Comparison of ENCODE assay signal across 13 cellular contexts in genomic region chr15:74866090-74866489, GRCh38. TPM values are rescaled to one million over a fixed set of nuclear protein-coding genes. Genes with fewer than 3 reads are reported as not detected.
A peak's percentile ranks its signal among the peaks of the same experiment; 100 is the strongest.
DNase-seq lines count a peak whose midpoint lies in the region; ATAC-seq and TF ChIP-seq lines count a peak whose summit lies in the region.
"Had no signal": no experiment of that assay in that cellular context is flagged by ENCODE, and none has a peak within 500 bp of the region (broad histone marks: within the 10 kb centered on the region; RNA-seq: fewer than 3 reads in every experiment).

No MANE protein-coding gene starts in this region.

- TF ChIP-seq POLR2A in suprapubic skin (IDR thresholded peaks at IDR 0.05) = no peak

- no peak for TF ChIP-seq CTCF in suprapubic skin (IDR thresholded peaks at IDR 0.05)
- TF ChIP-seq CTCF in GM13977 (IDR thresholded peaks at IDR 0.05; ENCODE audit: extremely low read depth, insufficient read depth, missing control alignments) = no peak

- H3K4me1 ChIP-seq in right cardiac atrium (ENCODE audit: control insufficient read depth, insufficient read depth, low read length) = peaks cover 11% of the 10 kb centered on the region
- peaks cover 81% of the 10 kb centered on the region for H3K4me1 ChIP-seq in suprapubic skin

- intact Hi-C loops in activated CD4-positive, alpha-beta memory T cell treated with anti-CD3 and anti-CD28 coated beads for 36 hours (cut with micrococcal nuclease) = no loop called here
- intact Hi-C loops in right cardiac atrium (cut with DNase I) = no loop called here

- peak overlapping the region; percentile 83 for H3K27ac Mint-ChIP-seq in activated naive CD8-positive, alpha-beta T cell
- H3K27ac Mint-ChIP-seq in activated naive CD8-positive, alpha-beta T cell treated with anti-CD3 and anti-CD28 coated beads, Interleukin-2, amount 50 U/mL, for 24 hours = no peak overlapping the region
- H3K27ac Mint-ChIP-seq in activated CD4-positive, alpha-beta memory T cell treated with anti-CD3 and anti-CD28 coated beads for 36 hours = peak overlapping the region; percentile 44

- no peak for ATAC-seq in activated naive CD8-positive, alpha-beta T cell treated with anti-CD3 and anti-CD28 coated beads, Interleukin-2, amount 50 U/mL, for 24 hours
- ATAC-seq in right cardiac atrium (no peak), HG02852 (IDR thresholded peaks at IDR 0.05; ENCODE audit: unreplicated experiment) (no peak), GM21825 (IDR thresholded peaks at IDR 0.05; ENCODE audit: unreplicated experiment) (no peak)

- no peak for DNase-seq in activated naive CD8-positive, alpha-beta T cell treated with anti-CD3 and anti-CD28 coated beads, Interleukin-2, amount 50 U/mL, for 24 hours
- DNase-seq in activated CD4-positive, alpha-beta memory T cell treated with anti-CD3 and anti-CD28 coated beads for 36 hours = no peak
- DNase-seq in right cardiac atrium = peak in 1 of 3 donors; percentile 25
- DNase-seq in suprapubic skin (ENCODE audit: low spot score in 2 of 2) = no peak
- no peak for DNase-seq in GM13977 (ENCODE audit: low spot score)
- DNase-seq: hippocampal formation, NCI-H748 treated with DMSO at 0.1 percent for 48 hours, retina, testis had no signal

- peaks cover 74% of the 10 kb centered on the region for H3K4me1 Mint-ChIP-seq in activated naive CD8-positive, alpha-beta T cell (ENCODE audit: low read depth)
- H3K4me1 Mint-ChIP-seq in activated naive CD8-positive, alpha-beta T cell treated with anti-CD3 and anti-CD28 coated beads, Interleukin-2, amount 50 U/mL, for 24 hours = peaks cover 75% of the 10 kb centered on the region
- peaks cover 66% of the 10 kb centered on the region for H3K4me1 Mint-ChIP-seq in activated CD4-positive, alpha-beta memory T cell treated with anti-CD3 and anti-CD28 coated beads for 36 hours (ENCODE audit: low read depth)

- H3K27me3 Mint-ChIP-seq in activated naive CD8-positive, alpha-beta T cell = no peaks in the 10 kb centered on the region
- no peaks in the 10 kb centered on the region for H3K27me3 Mint-ChIP-seq in activated naive CD8-positive, alpha-beta T cell treated with anti-CD3 and anti-CD28 coated beads, Interleukin-2, amount 50 U/mL, for 24 hours
- no peaks in the 10 kb centered on the region for H3K27me3 Mint-ChIP-seq in activated CD4-positive, alpha-beta memory T cell treated with anti-CD3 and anti-CD28 coated beads for 36 hours

- H3K4me3 Mint-ChIP-seq in activated naive CD8-positive, alpha-beta T cell = peak overlapping the region; percentile 44
- no peak overlapping the region for H3K4me3 Mint-ChIP-seq in activated naive CD8-positive, alpha-beta T cell treated with anti-CD3 and anti-CD28 coated beads, Interleukin-2, amount 50 U/mL, for 24 hours
- no peak overlapping the region for H3K4me3 Mint-ChIP-seq in activated CD4-positive, alpha-beta memory T cell treated with anti-CD3 and anti-CD28 coated beads for 36 hours

- no peaks in the 10 kb centered on the region for H3K9me3 ChIP-seq in right cardiac atrium (ENCODE audit: control insufficient read depth, low read length)
- H3K9me3 ChIP-seq in suprapubic skin = no peaks in the 10 kb centered on the region
- H3K9me3 ChIP-seq: testis had no signal

- no peaks in the 10 kb centered on the region for H3K9me3 Mint-ChIP-seq in activated naive CD8-positive, alpha-beta T cell (ENCODE audit: low read depth)
- no peaks in the 10 kb centered on the region for H3K9me3 Mint-ChIP-seq in activated naive CD8-positive, alpha-beta T cell treated with anti-CD3 and anti-CD28 coated beads, Interleukin-2, amount 50 U/mL, for 24 hours
- no peaks in the 10 kb centered on the region for H3K9me3 Mint-ChIP-seq in activated CD4-positive, alpha-beta memory T cell treated with anti-CD3 and anti-CD28 coated beads for 36 hours

- H3K4me3 ChIP-seq in right cardiac atrium (ENCODE audit: low read length) = no peak overlapping the region
- H3K4me3 ChIP-seq in suprapubic skin = no peak overlapping the region
- H3K4me3 ChIP-seq: testis had no signal

- POLR2A ChIA-PET in activated CD4-positive, alpha-beta memory T cell treated with anti-CD3 and anti-CD28 coated beads for 36 hours (lab: Charles Lee) = no interaction called here

- H3K27ac ChIP-seq in right cardiac atrium (ENCODE audit: low read length) (peak overlapping the region; percentile 66), suprapubic skin (peak overlapping the region; percentile 74)
- H3K27ac ChIP-seq: HL-60, testis had no signal

- peaks cover 8% of the 10 kb centered on the region for H3K36me3 Mint-ChIP-seq in activated naive CD8-positive, alpha-beta T cell
- H3K36me3 Mint-ChIP-seq in activated naive CD8-positive, alpha-beta T cell treated with anti-CD3 and anti-CD28 coated beads, Interleukin-2, amount 50 U/mL, for 24 hours (ENCODE audit: low read depth) = peaks cover 27% of the 10 kb centered on the region
- H3K36me3 Mint-ChIP-seq in activated CD4-positive, alpha-beta memory T cell treated with anti-CD3 and anti-CD28 coated beads for 36 hours = peaks cover 15% of the 10 kb centered on the region

- no peak for TF ChIP-seq EP300 in suprapubic skin (IDR thresholded peaks at IDR 0.05)

- CTCF ChIA-PET in activated CD4-positive, alpha-beta memory T cell treated with anti-CD3 and anti-CD28 coated beads for 36 hours (lab: Charles Lee) = interaction anchor here (1.1 to 5.4 kb wide), 2 partner anchors 36 to 78 kb away, joined by 3 to 49 read pairs; no protein-coding TSS in a partner anchor

- in situ Hi-C loops in GM13977 (cut with MboI; ENCODE audit: low pct_unique_long_range_greater_than_20kb, low sequenced_read_pairs, unreplicated experiment) = no loop called here

- 65% methylated on average over 6 of the region's 6 CpGs for WGBS in right cardiac atrium
- WGBS in suprapubic skin = 57% methylated on average over 6 of the region's 6 CpGs

- no peaks in the 10 kb centered on the region for H3K36me3 ChIP-seq in suprapubic skin

- H3K27me3 ChIP-seq in right cardiac atrium (ENCODE audit: control insufficient read depth, insufficient read depth) (no peaks in the 10 kb centered on the region), suprapubic skin (no peaks in the 10 kb centered on the region)
- H3K27me3 ChIP-seq: testis had no signal

RNA-seq across cellular contexts. Expression of gene SCAMP2, which starts 7.1 kb away (rescaled TPM):
- total RNA-seq in activated CD4-positive, alpha-beta memory T cell treated with anti-CD3 and anti-CD28 coated beads for 36 hours = 10 to 100 TPM; 77.6 to 79.5 TPM
- total RNA-seq in right cardiac atrium = 10 to 100 TPM; 52.2 to 67.1 (median 61.7) TPM
- 36.1 TPM for polyA plus RNA-seq in right cardiac atrium
- 100 to 1,000 TPM in 2 of 4 donors, 10 to 100 TPM in 2; 82.7 to 120 (median 102) TPM for total RNA-seq in suprapubic skin

RNA-seq across cellular contexts. Expression of gene ULK3, which starts 23.1 kb away (rescaled TPM):
- total RNA-seq in activated CD4-positive, alpha-beta memory T cell treated with anti-CD3 and anti-CD28 coated beads for 36 hours = 10 to 100 TPM; 51.4 to 57.6 TPM
- total RNA-seq in right cardiac atrium (10 to 100 TPM; 34.9 to 49.3 (median 45.9) TPM), suprapubic skin (100 to 1,000 TPM; 105 to 330 (median 129) TPM)
- polyA plus RNA-seq in right cardiac atrium = 35.0 TPM

RNA-seq across cellular contexts. Expression of gene MPI, which starts 23.8 kb away (rescaled TPM):
- 10 to 100 TPM; 56.4 to 60.0 TPM for total RNA-seq in activated CD4-positive, alpha-beta memory T cell treated with anti-CD3 and anti-CD28 coated beads for 36 hours
- total RNA-seq in right cardiac atrium = 10 to 100 TPM; 39.1 to 59.8 (median 47.7) TPM
- polyA plus RNA-seq in right cardiac atrium = 47.9 TPM
- 10 to 100 TPM; 17.1 to 59.2 (median 41.4) TPM for total RNA-seq in suprapubic skin

RNA-seq across cellular contexts. Expression of gene CPLX3, which starts 39.7 kb away (rescaled TPM):
- total RNA-seq in activated CD4-positive, alpha-beta memory T cell treated with anti-CD3 and anti-CD28 coated beads for 36 hours = not detected
- total RNA-seq in right cardiac atrium (10 to 100 TPM; 13.0 to 31.0 (median 20.9) TPM), suprapubic skin (under 1 TPM in 1 of 4 donors, not detected in 3; 0.47 TPM)
- 13.3 TPM for polyA plus RNA-seq in right cardiac atrium

RNA-seq across cellular contexts. Expression of gene FAM219B, which starts 40.6 kb away (rescaled TPM):
- 10 to 100 TPM; 63.0 to 70.1 TPM for total RNA-seq in activated CD4-positive, alpha-beta memory T cell treated with anti-CD3 and anti-CD28 coated beads for 36 hours
- total RNA-seq in right cardiac atrium (100 to 1,000 TPM; 108 to 128 (median 121) TPM), suprapubic skin (10 to 100 TPM; 49.4 to 96.2 (median 68.0) TPM)
- 44.9 TPM for polyA plus RNA-seq in right cardiac atrium
